Comparison of ENCODE assay signal across 20 cellular contexts in genomic region chr16:23274968-23275367, GRCh38. TPM values are rescaled to one million over a fixed set of nuclear protein-coding genes. Genes with fewer than 3 reads are reported as not detected.
DNase-seq lines count a peak whose midpoint lies in the region; ATAC-seq and TF ChIP-seq lines count a peak whose summit lies in the region.
"Had no signal": no experiment of that assay in that cellular context is flagged by ENCODE, and none has a peak within 500 bp of the region (broad histone marks: within the 10 kb centered on the region; RNA-seq: fewer than 3 reads in every experiment).

No MANE protein-coding gene starts in this region.

- H2BK15ac ChIP-seq in H9 (ENCODE audit: low read depth, low read length): no peak overlapping the region

- H3K4me1 Mint-ChIP-seq in H9 (peaks cover 15 to 27% of the 10 kb centered on the region in 2 experiments), immature natural killer cell (no peaks in the 10 kb centered on the region)
- H3K4me1 Mint-ChIP-seq: activated CD4-positive, alpha-beta memory T cell treated with anti-CD3 and anti-CD28 coated beads, Interleukin-2, amount 10 ng/mL, durations not matched to agents 7 days and 5 days had no signal

- no peak overlapping the region for H3K4me2 ChIP-seq in H9 (ENCODE audit: insufficient read depth, insufficient read length, low read length)
- H3K4me2 ChIP-seq: smooth muscle cell had no signal

- H3K56ac ChIP-seq in H9 (ENCODE audit: insufficient read length, low read depth, low read length): no peak overlapping the region

- H3K4me1 ChIP-seq in H9 (ENCODE audit: insufficient read depth, low read length): no peaks in the 10 kb centered on the region
- H3K4me1 ChIP-seq: colonic mucosa, parathyroid adenoma had no signal

- no peak overlapping the region for H3K18ac ChIP-seq in H9 (ENCODE audit: insufficient read length, low read depth, low read length)

- no peak overlapping the region for H3K14ac ChIP-seq in H9 (ENCODE audit: insufficient read depth, low read length)

- no peak overlapping the region for H4K5ac ChIP-seq in H9 (ENCODE audit: insufficient read length, low read depth, low read length)

- H3K27ac ChIP-seq in H9 (ENCODE audit: insufficient read length, low read depth, low read length): no peak overlapping the region
- no peak overlapping the region for H3K27ac ChIP-seq in brain microvascular endothelial cell
- H3K27ac ChIP-seq: colonic mucosa, parathyroid adenoma, upper lobe of left lung had no signal

- no peaks in the 10 kb centered on the region for H3K79me1 ChIP-seq in H9 (ENCODE audit: insufficient read depth, low read depth, low read length, poor library complexity, severe bottlenecking)

- H3K23me2 ChIP-seq in H9 (ENCODE audit: insufficient read length, low read depth, low read length, poor library complexity, severe bottlenecking): no peaks in the 10 kb centered on the region

- H4K20me1 ChIP-seq in H9 (ENCODE audit: control insufficient read depth, insufficient read depth, insufficient read length): no peaks in the 10 kb centered on the region

- no peak overlapping the region for H2BK5ac ChIP-seq in H9 (ENCODE audit: insufficient read length, low read length)

- H3K4me3 Mint-ChIP-seq in H9: no peak overlapping the region
- no peak overlapping the region for H3K4me3 Mint-ChIP-seq in immature natural killer cell
- H3K4me3 Mint-ChIP-seq: activated CD4-positive, alpha-beta memory T cell treated with anti-CD3 and anti-CD28 coated beads, Interleukin-2, amount 10 ng/mL, durations not matched to agents 7 days and 5 days had no signal

- no peak overlapping the region for H3K9ac ChIP-seq in H9 (ENCODE audit: extremely low read depth, insufficient read length, low read length)
- H3K9ac ChIP-seq: parathyroid adenoma had no signal

- ATAC-seq in activated naive CD4-positive, alpha-beta T cell treated with anti-CD3 and anti-CD28 coated beads, Interleukin-2, amount 50 U/mL, for 72 hours: no peak

- no peak overlapping the region for H2AFZ ChIP-seq in H9 (ENCODE audit: low read length)
- H2AFZ ChIP-seq: parathyroid adenoma had no signal

- in situ Hi-C loops in ACHN (cut with HindIII; ENCODE audit: low pct_ligation_motif_present, low pct_unique_long_range_greater_than_20kb, low sequenced_read_pairs) (no loop called here), brain microvascular endothelial cell (cut with HindIII; ENCODE audit: low pct_ligation_motif_present, low sequenced_read_pairs) (no loop called here)

- H3K9me3 ChIP-seq in H9 (ENCODE audit: control insufficient read depth, low read depth, low read length): no peaks in the 10 kb centered on the region
- H3K9me3 ChIP-seq: colonic mucosa, upper lobe of left lung had no signal

- no peak overlapping the region for H3K23ac ChIP-seq in H9 (ENCODE audit: insufficient read length, low read depth, low read length)

- H3K27me3 ChIP-seq in H9 (ENCODE audit: insufficient read depth, low read length) (no peaks in the 10 kb centered on the region), brain microvascular endothelial cell (replicated peaks) (no peaks in the 10 kb centered on the region)
- H3K27me3 ChIP-seq: colonic mucosa, upper lobe of left lung had no signal

- no peak overlapping the region for H2BK20ac ChIP-seq in H9 (ENCODE audit: low read depth, low read length, poor library complexity, severe bottlenecking)

- no peaks in the 10 kb centered on the region for H3K79me2 ChIP-seq in H9 (ENCODE audit: insufficient read depth, low read length)
- H3K79me2 ChIP-seq: parathyroid adenoma had no signal

- H3K27ac Mint-ChIP-seq in H9 (no peak overlapping the region), immature natural killer cell (no peak overlapping the region)
- no peak overlapping the region for H3K27ac Mint-ChIP-seq in activated naive CD4-positive, alpha-beta T cell treated with anti-CD3 and anti-CD28 coated beads, Interleukin-2, amount 50 U/mL, for 72 hours
- H3K27ac Mint-ChIP-seq: activated CD4-positive, alpha-beta memory T cell treated with anti-CD3 and anti-CD28 coated beads, Interleukin-2, amount 10 ng/mL, durations not matched to agents 7 days and 5 days; activated T-helper 2 cell treated with anti-CD3 and anti-CD28 coated beads, Interferon-gamma antibody, Interleukin-2, Interleukin-4, amounts not matched to agents 10 μg/mL and 5 μg/mL and 100 μg/mL, durations not matched to agents 14 hours and 24 hours and 36 hours had no signal

- no peaks in the 10 kb centered on the region for H3K36me3 ChIP-seq in brain microvascular endothelial cell (replicated peaks)
- H3K36me3 ChIP-seq: colonic mucosa, upper lobe of left lung had no signal

- H2AK5ac ChIP-seq in H9 (ENCODE audit: insufficient read length, low read length): no peak overlapping the region

- H3K9me3 Mint-ChIP-seq in H9 (0 out of 5 replicates have a peak, but pooled peaks cover 0 to 4% of the 10 kb centered on the region in 2 experiments), immature natural killer cell (peaks cover 0 to 3% (median 0%) of the 10 kb centered on the region in 6 donors)
- peaks cover 5 to 13% of the 10 kb centered on the region in 2 donors for H3K9me3 Mint-ChIP-seq in activated naive CD4-positive, alpha-beta T cell treated with anti-CD3 and anti-CD28 coated beads, Interleukin-2, amount 50 U/mL, for 72 hours
- H3K9me3 Mint-ChIP-seq: activated CD4-positive, alpha-beta memory T cell treated with anti-CD3 and anti-CD28 coated beads, Interleukin-2, amount 10 ng/mL, durations not matched to agents 7 days and 5 days; activated T-helper 2 cell treated with anti-CD3 and anti-CD28 coated beads, Interferon-gamma antibody, Interleukin-2, Interleukin-4, amounts not matched to agents 10 μg/mL and 5 μg/mL and 100 μg/mL, durations not matched to agents 14 hours and 24 hours and 36 hours had no signal

- no peak overlapping the region for H3K4ac ChIP-seq in H9 (ENCODE audit: low read depth, low read length)

- no peak overlapping the region for H4K91ac ChIP-seq in H9 (ENCODE audit: insufficient read length, low read depth, low read length)

- peaks cover 1% of the 10 kb centered on the region; the same call in 1 of the 2 replicates for H3K27me3 Mint-ChIP-seq in H9 (ENCODE audit: low read depth)
- H3K27me3 Mint-ChIP-seq in immature natural killer cell (ENCODE audit: low read depth in 3 of 3): peaks cover 3 to 18% (median 9%) of the 10 kb centered on the region in 3 donors

- H2BK12ac ChIP-seq in H9 (ENCODE audit: insufficient read length, low read depth, low read length): no peak overlapping the region

- peak; percentile 12 for DNase-seq in ACHN
- peak; percentile 48 for DNase-seq in H9
- peak; percentile 25 to 33 for DNase-seq in NCI-H526 (lab: John Stamatoyannopoulos, UW)
- peak; percentile 18 for DNase-seq in brain microvascular endothelial cell
- DNase-seq in activated naive CD4-positive, alpha-beta T cell treated with anti-CD3 and anti-CD28 coated beads, Interleukin-2, amount 50 U/mL, for 72 hours (ENCODE audit: low spot score in 2 of 2): no peak
- DNase-seq in activated naive CD4-positive, alpha-beta T cell (lab: John Stamatoyannopoulos, UW): no peak
- no peak for DNase-seq in activated CD8-positive, alpha-beta memory T cell treated with anti-CD3 and anti-CD28 coated beads, Interleukin-2, amount 50 U/mL, for 48 hours
- no peak for DNase-seq in immature natural killer cell
- DNase-seq: activated CD4-positive, alpha-beta memory T cell treated with anti-CD3 and anti-CD28 coated beads, Interleukin-2, amount 10 ng/mL, durations not matched to agents 7 days and 5 days; AML-193; aorta; colonic mucosa; HCEC 1CT; head of caudate nucleus; NCI-H1436; stimulated activated naive CD4-positive, alpha-beta T cell treated with Interleukin-2 at 50 U/mL for 16 hours; upper lobe of left lung had no signal

- no peak overlapping the region for H4K8ac ChIP-seq in H9 (replicated peaks; ENCODE audit: insufficient read length, low read depth, low read length)

- WGBS in H9 (ENCODE audit: extremely low coverage, insufficient read length, low lambda C conversion rate): no CpG with 5 or more reads among the region's 2 CpGs

- H3K36me3 Mint-ChIP-seq in H9 (ENCODE audit: insufficient read depth in 1 of 3, low read depth in 3 of 3): peaks cover 0 to 4% (median 1%) of the 10 kb centered on the region in 3 experiments; a peak in 1 of 7 replicates
- no peaks in the 10 kb centered on the region for H3K36me3 Mint-ChIP-seq in activated naive CD4-positive, alpha-beta T cell treated with anti-CD3 and anti-CD28 coated beads, Interleukin-2, amount 50 U/mL, for 72 hours
- H3K36me3 Mint-ChIP-seq in immature natural killer cell: no peaks in the 10 kb centered on the region

- H3K4me3 ChIP-seq in brain microvascular endothelial cell (ENCODE audit: low read depth, low read length): no peak overlapping the region
- H3K4me3 ChIP-seq: colonic mucosa, smooth muscle cell, upper lobe of left lung had no signal

- TF ChIP-seq CTCF in H9 (conservative IDR thresholded peaks at IDR 0.05) (no peak), brain microvascular endothelial cell (IDR thresholded peaks at IDR 0.05; ENCODE audit: low read depth, low read length, missing control alignments) (no peak)

- no peak overlapping the region for H2BK120ac ChIP-seq in H9 (ENCODE audit: low read depth, low read length, poor library complexity, severe bottlenecking)

- no peak overlapping the region for H3T11ph ChIP-seq in H9 (ENCODE audit: low read length)

RNA-seq across cellular contexts. Expression of gene SCNN1B, which starts 27.1 kb away (rescaled TPM):
- 0.11 and 0.35 TPM in 2 replicates for total RNA-seq in H9 (2021)
- total RNA-seq in activated naive CD4-positive, alpha-beta T cell treated with anti-CD3 and anti-CD28 coated beads, Interleukin-2, amount 50 U/mL, for 72 hours: not detected
- polyA plus RNA-seq in immature natural killer cell: not detected
- total RNA-seq: activated CD4-positive, alpha-beta memory T cell treated with anti-CD3 and anti-CD28 coated beads, Interleukin-2, amount 10 ng/mL, durations not matched to agents 7 days and 5 days; activated T-helper 2 cell treated with anti-CD3 and anti-CD28 coated beads, Interferon-gamma antibody, Interleukin-2, Interleukin-4, amounts not matched to agents 10 μg/mL and 5 μg/mL and 100 μg/mL, durations not matched to agents 14 hours and 24 hours and 36 hours; smooth muscle cell had no signal
- polyA plus RNA-seq: smooth muscle cell had no signal

Comparison
In these comparisons a context has a peak if more than half of its experiments do, and no peak if none do; other contexts are left out.
1. DNase-seq: peak in ACHN (single experiment), H9 (single experiment), NCI-H526 (2 of 2) and brain microvascular endothelial cell (single experiment); none in activated naive CD4-positive, alpha-beta T cell treated with anti-CD3 and anti-CD28 coated beads, Interleukin-2, amount 50 U/mL, for 72 hours (0 of 2), activated naive CD4-positive, alpha-beta T cell (0 of 4), activated CD8-positive, alpha-beta memory T cell treated with anti-CD3 and anti-CD28 coated beads, Interleukin-2, amount 50 U/mL, for 48 hours (single experiment) and immature natural killer cell (0 of 3).